Comparison of ENCODE assay signal across 1 cellular context in the genomic region with DNA sequence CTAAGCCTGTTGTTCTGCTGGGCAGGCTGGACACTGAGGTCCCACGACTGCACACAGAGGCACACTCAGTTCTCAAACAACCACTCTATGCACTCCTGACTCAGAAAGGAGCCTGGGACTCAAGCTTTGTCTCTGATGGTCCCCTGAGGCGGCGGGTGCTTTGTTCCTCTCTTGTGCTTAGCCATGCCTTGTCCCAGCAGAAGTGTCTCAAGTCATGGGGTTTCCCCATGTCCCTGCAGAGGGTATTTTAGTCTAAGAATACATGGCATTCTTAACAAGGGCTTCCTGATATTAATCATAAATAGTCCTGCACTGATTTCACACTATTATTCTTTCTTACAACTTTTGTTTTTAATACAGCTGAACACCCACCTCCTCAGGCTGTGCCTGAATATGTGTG.
TF ChIP-seq lines count a peak whose summit lies in the region.

No MANE protein-coding gene starts in this region.

TF ChIP-seq in GM12878, 131 proteins besides CTCF, POLR2A, EP300 and RAD21 (continued from another document):
- TF ChIP-seq, protein P1, sequence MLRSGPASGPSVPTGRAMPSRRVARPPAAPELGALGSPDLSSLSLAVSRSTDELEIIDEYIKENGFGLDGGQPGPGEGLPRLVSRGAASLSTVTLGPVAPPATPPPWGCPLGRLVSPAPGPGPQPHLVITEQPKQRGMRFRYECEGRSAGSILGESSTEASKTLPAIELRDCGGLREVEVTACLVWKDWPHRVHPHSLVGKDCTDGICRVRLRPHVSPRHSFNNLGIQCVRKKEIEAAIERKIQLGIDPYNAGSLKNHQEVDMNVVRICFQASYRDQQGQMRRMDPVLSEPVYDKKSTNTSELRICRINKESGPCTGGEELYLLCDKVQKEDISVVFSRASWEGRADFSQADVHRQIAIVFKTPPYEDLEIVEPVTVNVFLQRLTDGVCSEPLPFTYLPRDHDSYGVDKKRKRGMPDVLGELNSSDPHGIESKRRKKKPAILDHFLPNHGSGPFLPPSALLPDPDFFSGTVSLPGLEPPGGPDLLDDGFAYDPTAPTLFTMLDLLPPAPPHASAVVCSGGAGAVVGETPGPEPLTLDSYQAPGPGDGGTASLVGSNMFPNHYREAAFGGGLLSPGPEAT (IDR thresholded peaks at IDR 0.05; ENCODE audit: low read depth): no peak
- TF ChIP-seq, protein P2, sequence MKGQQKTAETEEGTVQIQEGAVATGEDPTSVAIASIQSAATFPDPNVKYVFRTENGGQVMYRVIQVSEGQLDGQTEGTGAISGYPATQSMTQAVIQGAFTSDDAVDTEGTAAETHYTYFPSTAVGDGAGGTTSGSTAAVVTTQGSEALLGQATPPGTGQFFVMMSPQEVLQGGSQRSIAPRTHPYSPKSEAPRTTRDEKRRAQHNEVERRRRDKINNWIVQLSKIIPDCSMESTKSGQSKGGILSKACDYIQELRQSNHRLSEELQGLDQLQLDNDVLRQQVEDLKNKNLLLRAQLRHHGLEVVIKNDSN (IDR thresholded peaks at IDR 0.05; ENCODE audit: borderline replicate concordance, extremely low read length, insufficient read depth, low read depth, low read length): no peak
- no peak for TF ChIP-seq HCFC1 (IDR thresholded peaks at IDR 0.05; ENCODE audit: low read length)
- TF ChIP-seq SP1 (IDR thresholded peaks at IDR 0.05; ENCODE audit: low read depth, low read length): no peak
- TF ChIP-seq LARP7 (IDR thresholded peaks at IDR 0.05): no peak
